In genomic region chr9:108565651-108566378, GRCh38 we compare ENCODE assay signal across 9 cellular contexts.
DNase-seq lines count a peak whose midpoint lies in the region; FAIRE-seq and TF ChIP-seq lines count a peak whose summit lies in the region.
"Had no signal": no experiment of that assay in that cellular context is flagged by ENCODE, and none has a peak within 500 bp of the region (broad histone marks: within the 10 kb centered on the region; RNA-seq: fewer than 3 reads in every experiment).

No MANE protein-coding gene starts in this region.

- H3K4me1 ChIP-seq in MM.1S (ENCODE audit: low read length) (no peaks in the 10 kb centered on the region), endothelial cell of umbilical vein (ENCODE audit: control insufficient read depth, extremely low read depth, insufficient read depth, low read length) (no peaks in the 10 kb centered on the region), mesenchymal stem cell (ENCODE audit: control insufficient read depth, insufficient read depth, low read depth, low read length) (no peaks in the 10 kb centered on the region)

- peak overlapping the region in 1 of 2 experiments; percentile 1 for H3K4ac ChIP-seq in mesenchymal stem cell (ENCODE audit: low read depth in 1 of 2, low read length in 2 of 2)

- H3K79me1 ChIP-seq in mesenchymal stem cell (replicated peaks; ENCODE audit: low read length, poor library complexity, severe bottlenecking) = no peaks in the 10 kb centered on the region

- no peaks in the 10 kb centered on the region for H3K79me2 ChIP-seq in MM.1S (ENCODE audit: low read length)
- H3K79me2 ChIP-seq in endothelial cell of umbilical vein (ENCODE audit: control insufficient read depth, insufficient read depth, low read length) = no peaks in the 10 kb centered on the region

- H3K14ac ChIP-seq in mesenchymal stem cell (ENCODE audit: low read length in 2 of 2) = no peak overlapping the region

- TF ChIP-seq CTCF in MM.1S (IDR thresholded peaks at IDR 0.05; ENCODE audit: low read length) = peak; percentile 87
- peak; percentile 63 to 81 for TF ChIP-seq CTCF in endothelial cell of umbilical vein (IDR thresholded peaks at IDR 0.05; ENCODE audit: extremely low read depth in 1 of 2, insufficient read depth in 1 of 2, low read depth in 1 of 2, low read length in 2 of 2)

- H2BK15ac ChIP-seq in mesenchymal stem cell (ENCODE audit: low read depth, poor library complexity, severe bottlenecking) = peak overlapping the region; percentile 74

- no peaks in the 10 kb centered on the region for H3K27me3 Mint-ChIP-seq in activated naive CD8-positive, alpha-beta T cell treated with anti-CD3 and anti-CD28 coated beads for 36 hours

- H3K9me3 ChIP-seq in MM.1S (replicated peaks; ENCODE audit: insufficient read depth, low read length) = no peaks in the 10 kb centered on the region
- no peaks in the 10 kb centered on the region for H3K9me3 ChIP-seq in endothelial cell of umbilical vein (replicated peaks; ENCODE audit: control insufficient read depth, insufficient read depth, low read length)
- no peaks in the 10 kb centered on the region for H3K9me3 ChIP-seq in mesenchymal stem cell (ENCODE audit: control insufficient read depth, low read length)

- H3K4me3 Mint-ChIP-seq in activated naive CD8-positive, alpha-beta T cell treated with anti-CD3 and anti-CD28 coated beads for 36 hours = no peak overlapping the region
- H3K4me3 Mint-ChIP-seq: CD4-positive, CD25-positive, alpha-beta regulatory T cell had no signal

- no peaks in the 10 kb centered on the region for H3K36me3 ChIP-seq in H7 (replicated peaks; ENCODE audit: control insufficient read depth, insufficient read depth, low read length)
- H3K36me3 ChIP-seq in MM.1S (replicated peaks; ENCODE audit: insufficient read depth, low read length) = no peaks in the 10 kb centered on the region
- H3K36me3 ChIP-seq in endothelial cell of umbilical vein (ENCODE audit: control insufficient read depth in 2 of 2, extremely low read depth in 1 of 2, insufficient read depth in 2 of 2, low read length in 2 of 2) = no peaks in the 10 kb centered on the region
- no peaks in the 10 kb centered on the region for H3K36me3 ChIP-seq in mesenchymal stem cell (ENCODE audit: control insufficient read depth in 1 of 2, insufficient read depth in 2 of 2, low read depth in 1 of 2, low read length in 2 of 2)

- intact Hi-C loops in endothelial cell of umbilical vein (cut with micrococcal nuclease) = loop anchor here (1.0 to 5.0 kb wide), 9 partner anchors 98 to 1144 kb away; no protein-coding TSS in a partner anchor

- no peaks in the 10 kb centered on the region for H3K27me3 ChIP-seq in H7 (ENCODE audit: control insufficient read depth, insufficient read depth, low read length)
- no peaks in the 10 kb centered on the region for H3K27me3 ChIP-seq in MM.1S (replicated peaks; ENCODE audit: insufficient read depth, low read length)
- H3K27me3 ChIP-seq in endothelial cell of umbilical vein (ENCODE audit: control insufficient read depth in 2 of 2, insufficient read depth in 2 of 2, low read length in 2 of 2) = no peaks in the 10 kb centered on the region
- no peaks in the 10 kb centered on the region for H3K27me3 ChIP-seq in mesenchymal stem cell (ENCODE audit: control insufficient read depth in 1 of 2, insufficient read depth in 1 of 2, low read length in 2 of 2)

- no peak overlapping the region for H3K23ac ChIP-seq in mesenchymal stem cell (ENCODE audit: low read length in 2 of 2)

- dilution Hi-C loops in endothelial cell of umbilical vein (cut with MboI; ENCODE audit: extremely low pct_ligation_motif_present, low sequenced_read_pairs) = no loop called here

- H3K36me3 Mint-ChIP-seq in activated naive CD8-positive, alpha-beta T cell treated with anti-CD3 and anti-CD28 coated beads for 36 hours = no peaks in the 10 kb centered on the region
- H3K36me3 Mint-ChIP-seq: CD4-positive, CD25-positive, alpha-beta regulatory T cell had no signal

- no peaks in the 10 kb centered on the region for H3F3A ChIP-seq in MM.1S (ENCODE audit: insufficient read depth, low read length)

- no peak overlapping the region for H2AK5ac ChIP-seq in mesenchymal stem cell (ENCODE audit: low read length, severe bottlenecking)

- no peak overlapping the region for H2BK5ac ChIP-seq in mesenchymal stem cell (ENCODE audit: low read depth, low read length, poor library complexity, severe bottlenecking)

- peak overlapping the region; percentile 63 to 74 for H3K18ac ChIP-seq in mesenchymal stem cell (ENCODE audit: low read depth in 1 of 2, low read length in 2 of 2)

- H3K9me1 ChIP-seq in endothelial cell of umbilical vein (replicated peaks; ENCODE audit: control insufficient read depth, extremely low read depth, insufficient read depth, low read length) = no peaks in the 10 kb centered on the region

- no peak for TF ChIP-seq POLR2A in endothelial cell of umbilical vein (IDR thresholded peaks at IDR 0.05; ENCODE audit: low read depth, low read length)

- H3K4me2 ChIP-seq in MM.1S (ENCODE audit: low read depth, low read length) (no peak overlapping the region), endothelial cell of umbilical vein (ENCODE audit: insufficient read depth, low read length) (no peak overlapping the region), mesenchymal stem cell (ENCODE audit: low read length, poor library complexity, severe bottlenecking) (no peak overlapping the region)

- H4K91ac ChIP-seq in mesenchymal stem cell (ENCODE audit: low read length) = peak overlapping the region; percentile 67

- H3K27ac ChIP-seq in MM.1S (ENCODE audit: low read length) (no peak overlapping the region), endothelial cell of umbilical vein (ENCODE audit: insufficient read depth, low read depth, low read length) (no peak overlapping the region), mesenchymal stem cell (ENCODE audit: low read length, poor library complexity, severe bottlenecking) (no peak overlapping the region)

- CTCF ChIA-PET in endothelial cell of umbilical vein (lab: Charles Lee) = interaction anchor here (0.6 to 6.1 kb wide), 34 partner anchors 10 to 1144 kb away, joined by 3 to 106 read pairs (median 5); partner anchors contain the start of gene KLF4

- H3K4me3 ChIP-seq in H7 (ENCODE audit: insufficient read depth, low read depth, low read length) = no peak overlapping the region
- H3K4me3 ChIP-seq in MM.1S (ENCODE audit: low read length) = no peak overlapping the region
- H3K4me3 ChIP-seq in endothelial cell of umbilical vein (replicated peaks in 1 of 3; ENCODE audit: insufficient read depth in 1 of 3, low read depth in 1 of 3, low read length in 3 of 3) = no peak overlapping the region
- H3K4me3 ChIP-seq in mesenchymal stem cell (ENCODE audit: insufficient read depth in 1 of 2, low read depth in 1 of 2, low read length in 2 of 2) = no peak overlapping the region

- H3K9ac ChIP-seq in MM.1S (ENCODE audit: low read length) = no peak overlapping the region
- H3K9ac ChIP-seq in endothelial cell of umbilical vein (replicated peaks; ENCODE audit: extremely low read depth, insufficient read depth, low read length) = no peak overlapping the region
- H3K9ac ChIP-seq in mesenchymal stem cell (ENCODE audit: low read length) = peak overlapping the region; percentile 38

- POLR2A ChIA-PET in endothelial cell of umbilical vein (lab: Charles Lee) = no interaction called here

- no TSS peak for BruUV-seq in endothelial cell of umbilical vein (replicated peaks; lab: Mats Ljungman, UMichigan)

- H3K9me3 Mint-ChIP-seq in activated naive CD8-positive, alpha-beta T cell treated with anti-CD3 and anti-CD28 coated beads for 36 hours = no peaks in the 10 kb centered on the region

- peak; percentile 13 for DNase-seq in activated CD4-positive, alpha-beta T cell treated with anti-CD3 and anti-CD28 coated beads for 48 hours
- DNase-seq in activated CD4-positive, alpha-beta T cell treated with anti-CD3 and anti-CD28 coated beads, Interleukin-2, amount 50 U/mL, for 1 hour = no peak
- DNase-seq in H7 (peak; percentile 47), MM.1S (peak; percentile 65), RPMI7951 (ENCODE audit: low read depth) (peak; percentile 91), endothelial cell of umbilical vein (ENCODE audit: low read depth, low spot score) (peak; percentile 75), mesenchymal stem cell (peak; percentile 85)
- DNase-seq in activated naive CD8-positive, alpha-beta T cell treated with anti-CD3 and anti-CD28 coated beads for 36 hours = no peak

- H2BK120ac ChIP-seq in mesenchymal stem cell (ENCODE audit: low read depth, low read length) = peak overlapping the region; percentile 49

- WGBS in mesenchymal stem cell = 15% methylated on average over 2 of the region's 2 CpGs

- peak overlapping the region; percentile 23 to 78 for H2BK12ac ChIP-seq in mesenchymal stem cell (ENCODE audit: low read length in 2 of 2)

- H3K4me1 Mint-ChIP-seq in activated naive CD8-positive, alpha-beta T cell treated with anti-CD3 and anti-CD28 coated beads for 36 hours = no peaks in the 10 kb centered on the region
- H3K4me1 Mint-ChIP-seq: CD4-positive, CD25-positive, alpha-beta regulatory T cell had no signal

- H3K27ac Mint-ChIP-seq in activated naive CD8-positive, alpha-beta T cell treated with anti-CD3 and anti-CD28 coated beads for 36 hours = no peak overlapping the region
- H3K27ac Mint-ChIP-seq: CD4-positive, CD25-positive, alpha-beta regulatory T cell had no signal

- peak overlapping the region; percentile 85 for H4K8ac ChIP-seq in mesenchymal stem cell (ENCODE audit: low read length)

- H2AFZ ChIP-seq in MM.1S (ENCODE audit: low read length) (no peak overlapping the region), endothelial cell of umbilical vein (ENCODE audit: low read depth, low read length) (no peak overlapping the region), mesenchymal stem cell (ENCODE audit: low read depth, low read length) (no peak overlapping the region)

- peak; percentile 87 for FAIRE-seq in endothelial cell of umbilical vein (lab: Jason Lieb, UNC)

- no peaks in the 10 kb centered on the region for H3K9me2 ChIP-seq in MM.1S (replicated peaks; ENCODE audit: insufficient read depth, low read length)

- H4K20me1 ChIP-seq in MM.1S (ENCODE audit: insufficient read depth, low read length) (no peaks in the 10 kb centered on the region), endothelial cell of umbilical vein (replicated peaks; ENCODE audit: control insufficient read depth, extremely low read depth, insufficient read depth, low read length) (no peaks in the 10 kb centered on the region)

TF ChIP-seq in endothelial cell of umbilical vein, 7 proteins besides CTCF, POLR2A, EP300 and RAD21:
- TF ChIP-seq FOS (IDR thresholded peaks at IDR 0.05; ENCODE audit: borderline replicate concordance, insufficient read depth, low read length) = no peak
- TF ChIP-seq EZH2 (IDR thresholded peaks at IDR 0.05; ENCODE audit: borderline replicate concordance, low read depth, low read length, severe bottlenecking) = no peak

Comparison
In these comparisons a context has a peak if more than half of its experiments do, and no peak if none do; other contexts are left out.
1. DNase-seq: peak in activated CD4-positive, alpha-beta T cell treated with anti-CD3 and anti-CD28 coated beads for 48 hours (single experiment), H7 (single experiment), MM.1S (single experiment), RPMI7951 (single experiment), endothelial cell of umbilical vein (single experiment) and mesenchymal stem cell (single experiment); none in activated CD4-positive, alpha-beta T cell treated with anti-CD3 and anti-CD28 coated beads, Interleukin-2, amount 50 U/mL, for 1 hour (single experiment) and activated naive CD8-positive, alpha-beta T cell treated with anti-CD3 and anti-CD28 coated beads for 36 hours (single experiment).